ENCODE assay signal across 8 cellular contexts in genomic region chr15:32861741-32862140, GRCh38.
DNase-seq lines count a peak whose midpoint lies in the region; ATAC-seq and TF ChIP-seq lines count a peak whose summit lies in the region.

No MANE protein-coding gene starts in this region.

- H3K36me3 ChIP-seq in adrenal gland (replicated peaks in 1 of 2), result no peaks in the 10 kb centered on the region

- no peaks in the 10 kb centered on the region for H3K9me3 ChIP-seq in adrenal gland (replicated peaks in 1 of 3)

- DNase-seq in NCI-H1436 (lab: John Stamatoyannopoulos, UW) (peak; percentile 28), NCI-H1436 treated with DMSO at 0.1 percent for 48 hours (lab: John Stamatoyannopoulos, UW) (no peak), adrenal gland (peak; percentile 36 to 73 (median 68)), inferior parietal cortex (ENCODE audit: extremely low spot score) (peak; percentile 27), superior temporal gyrus (ENCODE audit: extremely low spot score) (peak; percentile 55), DMS53 treated with DMSO at 0.1 percent for 48 hours (lab: John Stamatoyannopoulos, UW; ENCODE audit: unreplicated experiment) (no peak)
- DNase-seq in stimulated activated CD4-positive, alpha-beta T cell treated with anti-CD3 and anti-CD28 coated beads, Interleukin-2, amount 100 ng/mL, for 48 hours, result no peak

- H3K27me3 ChIP-seq in adrenal gland, result no peaks in the 10 kb centered on the region

- no peak for ATAC-seq in GM18907 (IDR thresholded peaks at IDR 0.05; ENCODE audit: unreplicated experiment)

- WGBS in adrenal gland, 4 donors, result 9 to 26% (median 11%) methylated on average over 7 to 14 of the region's 14 CpGs

- TF ChIP-seq CTCF in adrenal gland (IDR thresholded peaks at IDR 0.05), result no peak

- H3K27ac ChIP-seq in adrenal gland, result peak overlapping the region; percentile 49 to 81 (median 65)

- peak overlapping the region in 1 of 4 donors; percentile 31 for H3K4me3 ChIP-seq in adrenal gland

- intact Hi-C loops in adrenal gland (cut with DNase I), result no loop called here

- TF ChIP-seq POLR2A in adrenal gland (IDR thresholded peaks at IDR 0.05), result peak in 1 of 2 donors; percentile 30

- H3K4me1 ChIP-seq in adrenal gland (replicated peaks in 1 of 2), result peaks cover 0 to 14% of the 10 kb centered on the region in 2 donors

Comparison
In these comparisons a context has a peak if more than half of its experiments do, and no peak if none do; other contexts are left out.
1. DNase-seq: peak in NCI-H1436 (single experiment), adrenal gland (7 of 7), inferior parietal cortex (single experiment) and superior temporal gyrus (single experiment); none in NCI-H1436 treated with DMSO at 0.1 percent for 48 hours (single experiment), DMS53 treated with DMSO at 0.1 percent for 48 hours (single experiment) and stimulated activated CD4-positive, alpha-beta T cell treated with anti-CD3 and anti-CD28 coated beads, Interleukin-2, amount 100 ng/mL, for 48 hours (0 of 2).